12 cellular contexts compared by ENCODE assay signal in the genomic region with DNA sequence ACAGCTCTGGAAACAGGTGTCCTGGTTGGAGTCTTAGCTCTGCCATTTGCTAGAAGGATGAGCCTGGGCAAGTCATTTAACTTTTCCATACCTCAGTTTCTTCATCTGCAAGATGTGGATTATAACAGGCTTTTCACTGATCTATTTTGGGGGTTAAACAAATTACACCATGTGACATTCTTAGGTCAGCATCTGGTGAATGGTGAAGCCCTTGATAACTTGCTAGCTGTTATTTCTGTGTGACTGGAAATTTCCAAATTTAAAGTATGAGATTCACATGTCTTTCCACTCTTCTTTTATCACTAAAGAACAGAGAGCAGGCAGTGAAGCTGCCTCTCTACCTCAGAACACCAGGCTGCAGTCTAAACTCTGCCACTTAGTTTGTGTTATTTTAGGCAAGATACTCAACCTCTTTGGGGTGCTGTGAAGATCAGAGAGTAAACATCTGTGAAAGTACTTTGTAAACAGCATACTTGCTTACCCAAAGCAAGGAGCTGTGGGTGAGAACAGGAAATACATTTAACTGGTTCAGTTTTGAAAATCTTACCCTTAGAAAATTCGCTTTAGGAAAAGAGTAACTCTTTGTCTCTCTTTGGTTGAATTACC. TPM values are rescaled to one million over a fixed set of nuclear protein-coding genes. Genes with fewer than 3 reads are reported as not detected.
DNase-seq lines count a peak whose midpoint lies in the region; ATAC-seq and TF ChIP-seq lines count a peak whose summit lies in the region.
"Had no signal": no experiment of that assay in that cellular context is flagged by ENCODE, and none has a peak within 500 bp of the region (broad histone marks: within the 10 kb centered on the region; RNA-seq: fewer than 3 reads in every experiment).

No MANE protein-coding gene starts in this region.

- no peak for DNase-seq in activated CD4-positive, alpha-beta memory T cell treated with anti-CD3 and anti-CD28 coated beads, Interleukin-2, amount 10 ng/mL, durations not matched to agents 7 days and 5 days
- no peak for DNase-seq in activated CD4-positive, alpha-beta memory T cell treated with anti-CD3 and anti-CD28 coated beads for 36 hours
- DNase-seq in MM.1S (peak; percentile 60), spleen (no peak), activated gamma-delta T cell treated with Interleukin-2 at 50 U/mL for 16 hours (no peak), T-helper 9 cell (no peak), T1000 (lab: John Stamatoyannopoulos, UW) (no peak)
- DNase-seq: activated CD4-positive, alpha-beta T cell treated with anti-CD3 and anti-CD28 coated beads for 1 hour; esophagus squamous epithelium; NCI-H1105 treated with DMSO at 0.1 percent for 48 hours had no signal

- no peaks in the 10 kb centered on the region for H3K79me2 ChIP-seq in MM.1S (ENCODE audit: low read length)

- H3K4me1 ChIP-seq in MM.1S (ENCODE audit: low read length), result peaks cover 25% of the 10 kb centered on the region
- peaks cover 0 to 21% (median 5%) of the 10 kb centered on the region in 6 donors for H3K4me1 ChIP-seq in spleen
- H3K4me1 ChIP-seq: A549 had no signal

- intact Hi-C loops in activated CD4-positive, alpha-beta memory T cell treated with anti-CD3 and anti-CD28 coated beads for 36 hours (cut with micrococcal nuclease), result no loop called here
- intact Hi-C loops in spleen (cut with DNase I; ENCODE audit: low total_unique reads), result no loop called here

- H3K9me2 ChIP-seq in MM.1S (replicated peaks; ENCODE audit: insufficient read depth, low read length), result no peaks in the 10 kb centered on the region

- H3K27me3 Mint-ChIP-seq in activated CD4-positive, alpha-beta memory T cell treated with anti-CD3 and anti-CD28 coated beads, Interleukin-2, amount 10 ng/mL, durations not matched to agents 7 days and 5 days, result peaks cover 7% of the 10 kb centered on the region
- H3K27me3 Mint-ChIP-seq in activated CD4-positive, alpha-beta memory T cell treated with anti-CD3 and anti-CD28 coated beads for 36 hours, result no peaks in the 10 kb centered on the region

- no peak for TF ChIP-seq POLR2A in spleen (IDR thresholded peaks at IDR 0.05)

- POLR2A ChIA-PET in activated CD4-positive, alpha-beta memory T cell treated with anti-CD3 and anti-CD28 coated beads, Interleukin-2, amount 10 ng/mL, durations not matched to agents 7 days and 5 days (lab: Charles Lee), result interaction anchor here (1.0 to 7.1 kb wide), 9 partner anchors 11 to 73 kb away, joined by 3 to 48 read pairs (median 4); partner anchors contain the start of gene SP4
- POLR2A ChIA-PET in activated CD4-positive, alpha-beta memory T cell treated with anti-CD3 and anti-CD28 coated beads for 36 hours (lab: Charles Lee), result interaction anchor here (1.1 kb wide), 1 partner anchor 12 kb away, joined by 4 read pairs; no protein-coding TSS in a partner anchor

- peaks cover 24% of the 10 kb centered on the region for H3K36me3 Mint-ChIP-seq in activated CD4-positive, alpha-beta memory T cell treated with anti-CD3 and anti-CD28 coated beads, Interleukin-2, amount 10 ng/mL, durations not matched to agents 7 days and 5 days (ENCODE audit: low read depth)
- no peaks in the 10 kb centered on the region for H3K36me3 Mint-ChIP-seq in activated CD4-positive, alpha-beta memory T cell treated with anti-CD3 and anti-CD28 coated beads for 36 hours

- peaks cover 36% of the 10 kb centered on the region for H3K4me1 Mint-ChIP-seq in activated CD4-positive, alpha-beta memory T cell treated with anti-CD3 and anti-CD28 coated beads, Interleukin-2, amount 10 ng/mL, durations not matched to agents 7 days and 5 days
- H3K4me1 Mint-ChIP-seq in activated CD4-positive, alpha-beta memory T cell treated with anti-CD3 and anti-CD28 coated beads for 36 hours (ENCODE audit: low read depth), result peaks cover 24% of the 10 kb centered on the region

- ATAC-seq in GM21825 (IDR thresholded peaks at IDR 0.05; ENCODE audit: unreplicated experiment), result peak; percentile 50
- ATAC-seq: A549 had no signal

- 0 out of 2 replicates have a peak, but pooled peaks cover 9% of the 10 kb centered on the region for H3F3A ChIP-seq in MM.1S (ENCODE audit: insufficient read depth, low read length)

- H3K9ac ChIP-seq in MM.1S (ENCODE audit: low read length), result no peak overlapping the region; the same call in 1 of the 2 replicates

- H2AFZ ChIP-seq in MM.1S (ENCODE audit: low read length), result peak overlapping the region; percentile 32

- H3K4me3 ChIP-seq in MM.1S (ENCODE audit: low read length) (no peak overlapping the region), spleen (no peak overlapping the region)
- H3K4me3 ChIP-seq: A549, esophagus squamous epithelium had no signal

- H3K27me3 ChIP-seq in MM.1S (replicated peaks; ENCODE audit: insufficient read depth, low read length), result no peaks in the 10 kb centered on the region
- H3K27me3 ChIP-seq in spleen (replicated peaks in 1 of 7), result no peaks in the 10 kb centered on the region
- H3K27me3 ChIP-seq: esophagus squamous epithelium had no signal

- no peaks in the 10 kb centered on the region for H4K20me1 ChIP-seq in MM.1S (ENCODE audit: insufficient read depth, low read length)

- peak overlapping the region; percentile 49; the same call in 1 of the 2 replicates for H3K27ac ChIP-seq in MM.1S (ENCODE audit: low read length)
- peak overlapping the region in 6 of 8 donors; percentile 4 to 79 (median 36) for H3K27ac ChIP-seq in spleen
- H3K27ac ChIP-seq: A549, esophagus squamous epithelium had no signal

- H3K4me2 ChIP-seq in MM.1S (ENCODE audit: low read depth, low read length), result peak overlapping the region; percentile 58
- H3K4me2 ChIP-seq: A549 had no signal

- no peak overlapping the region for H3K4me3 Mint-ChIP-seq in activated CD4-positive, alpha-beta memory T cell treated with anti-CD3 and anti-CD28 coated beads, Interleukin-2, amount 10 ng/mL, durations not matched to agents 7 days and 5 days
- no peak overlapping the region for H3K4me3 Mint-ChIP-seq in activated CD4-positive, alpha-beta memory T cell treated with anti-CD3 and anti-CD28 coated beads for 36 hours

- H3K36me3 ChIP-seq in MM.1S (replicated peaks; ENCODE audit: insufficient read depth, low read length), result no peaks in the 10 kb centered on the region
- no peaks in the 10 kb centered on the region for H3K36me3 ChIP-seq in spleen
- H3K36me3 ChIP-seq: esophagus squamous epithelium had no signal

- H3K27ac Mint-ChIP-seq in activated CD4-positive, alpha-beta memory T cell treated with anti-CD3 and anti-CD28 coated beads, Interleukin-2, amount 10 ng/mL, durations not matched to agents 7 days and 5 days, result peak overlapping the region; percentile 75
- no peak overlapping the region for H3K27ac Mint-ChIP-seq in activated CD4-positive, alpha-beta memory T cell treated with anti-CD3 and anti-CD28 coated beads for 36 hours

- whole genome bisulfite sequencing in spleen, 5 donors, result 65 to 81% (median 71%) methylated on average over 1 of the region's 1 CpG

- H3K9me3 Mint-ChIP-seq in activated CD4-positive, alpha-beta memory T cell treated with anti-CD3 and anti-CD28 coated beads, Interleukin-2, amount 10 ng/mL, durations not matched to agents 7 days and 5 days, result peaks cover 13% of the 10 kb centered on the region
- no peaks in the 10 kb centered on the region for H3K9me3 Mint-ChIP-seq in activated CD4-positive, alpha-beta memory T cell treated with anti-CD3 and anti-CD28 coated beads for 36 hours

- H3K9me3 ChIP-seq in MM.1S (replicated peaks; ENCODE audit: insufficient read depth, low read length), result no peaks in the 10 kb centered on the region
- no peaks in the 10 kb centered on the region for H3K9me3 ChIP-seq in spleen
- H3K9me3 ChIP-seq: A549, esophagus squamous epithelium had no signal

- TF ChIP-seq CTCF in MM.1S (IDR thresholded peaks at IDR 0.05; ENCODE audit: low read length), result no peak
- no peak for TF ChIP-seq CTCF in spleen (IDR thresholded peaks at IDR 0.05 in 8 of 11, conservative IDR thresholded peaks at IDR 0.05 in 3 of 11)

- CTCF ChIA-PET in activated CD4-positive, alpha-beta memory T cell treated with anti-CD3 and anti-CD28 coated beads, Interleukin-2, amount 10 ng/mL, durations not matched to agents 7 days and 5 days (lab: Charles Lee), result interaction anchor here (0.9 to 2.6 kb wide), 5 partner anchors 12 to 159 kb away, joined by 3 to 9 read pairs (median 3); no protein-coding TSS in a partner anchor
- CTCF ChIA-PET in activated CD4-positive, alpha-beta memory T cell treated with anti-CD3 and anti-CD28 coated beads for 36 hours (lab: Charles Lee), result interaction anchor here (0.6 to 1.5 kb wide), 5 partner anchors 21 to 154 kb away, joined by 3 read pairs; no protein-coding TSS in a partner anchor

RNA-seq across cellular contexts. Expression of gene SP4, which starts 15.5 kb away (rescaled TPM):
- total RNA-seq in activated CD4-positive, alpha-beta memory T cell treated with anti-CD3 and anti-CD28 coated beads, Interleukin-2, amount 10 ng/mL, durations not matched to agents 7 days and 5 days, result 10 to 100 TPM; 54.2 to 54.3 TPM
- total RNA-seq in activated CD4-positive, alpha-beta memory T cell treated with anti-CD3 and anti-CD28 coated beads for 36 hours, result 10 to 100 TPM; 18.4 to 19.0 TPM
- 10 to 100 TPM; 13.9 to 19.0 (median 14.6) TPM for total RNA-seq in spleen
- polyA plus RNA-seq in spleen, result 1 to 10 TPM; 2.5 to 3.9 (median 3.1) TPM
